11 cellular contexts compared by ENCODE assay signal in genomic region chr12:46401703-46402102, GRCh38. TPM values are rescaled to one million over a fixed set of nuclear protein-coding genes. Genes with fewer than 3 reads are reported as not detected.
DNase-seq lines count a peak whose midpoint lies in the region; ATAC-seq and TF ChIP-seq lines count a peak whose summit lies in the region.
"Had no signal": no experiment of that assay in that cellular context is flagged by ENCODE, and none has a peak within 500 bp of the region (broad histone marks: within the 10 kb centered on the region; RNA-seq: fewer than 3 reads in every experiment).

No MANE protein-coding gene starts in this region.

- TF ChIP-seq CTCF in DND-41 (IDR thresholded peaks at IDR 0.05; ENCODE audit: borderline replicate concordance, extremely low read depth, low read length, poor library complexity, severe bottlenecking) (peak; percentile 7), fibroblast of villous mesenchyme (IDR thresholded peaks at IDR 0.05; ENCODE audit: insufficient read depth, low read depth, low read length) (peak; percentile 54), ovary (IDR thresholded peaks at IDR 0.05) (peak in 2 of 3 donors; percentile 23 to 35)

- H3K36me3 ChIP-seq in DND-41 (ENCODE audit: insufficient read depth, low read length) (no peaks in the 10 kb centered on the region), ovary (no peaks in the 10 kb centered on the region)

- H3K27me3 ChIP-seq in DND-41 (ENCODE audit: insufficient read depth, low read length, poor library complexity) (no peaks in the 10 kb centered on the region), ovary (no peaks in the 10 kb centered on the region)

- H3K79me2 ChIP-seq in DND-41 (ENCODE audit: insufficient read depth, low read length) = no peaks in the 10 kb centered on the region

- ATAC-seq in DND-41 (ENCODE audit: insufficient read depth, low read depth) (no peak; the same call in 2 of the 3 replicates), HG02970 (IDR thresholded peaks at IDR 0.05; ENCODE audit: low FRiP score, unreplicated experiment) (no peak), GM21367 (IDR thresholded peaks at IDR 0.05; ENCODE audit: unreplicated experiment) (no peak)
- ATAC-seq in stimulated activated naive CD8-positive, alpha-beta T cell treated with anti-CD3 and anti-CD28 coated beads, Interleukin-15, Interleukin-2, amounts not matched to agents 100 U/mL and 50 U/mL, for 24 hours = no peak

- no peak for TF ChIP-seq EP300 in ovary (IDR thresholded peaks at IDR 0.05)

- no peak overlapping the region for H2AFZ ChIP-seq in DND-41 (ENCODE audit: low read depth, low read length)

- no peak for TF ChIP-seq POLR2A in ovary (IDR thresholded peaks at IDR 0.05)

- DNase-seq in DND-41 (peak; percentile 41), UCSD-AML1 (lab: John Stamatoyannopoulos, UW; ENCODE audit: unreplicated experiment) (peak; percentile 16), fibroblast of villous mesenchyme (ENCODE audit: low read depth) (peak; percentile 72), ovary (peak; percentile 46 to 70 (median 57)), NCI-H128 (lab: John Stamatoyannopoulos, UW; ENCODE audit: unreplicated experiment) (no peak)
- no peak for DNase-seq in stimulated activated naive CD8-positive, alpha-beta T cell treated with anti-CD3 and anti-CD28 coated beads, Interleukin-15, Interleukin-2, amounts not matched to agents 100 U/mL and 50 U/mL, for 24 hours
- DNase-seq: activated CD4-positive, alpha-beta memory T cell treated with anti-CD3 and anti-CD28 coated beads, Interleukin-2, amount 10 ng/mL, durations not matched to agents 7 days and 5 days; NCI-H187 had no signal

- no peak overlapping the region for H3K4me2 ChIP-seq in DND-41 (ENCODE audit: insufficient read depth, low read length)

- H3K4me3 ChIP-seq in DND-41 (ENCODE audit: low read depth in 1 of 2, low read length in 2 of 2) = no peak overlapping the region
- H3K4me3 ChIP-seq in fibroblast of villous mesenchyme (ENCODE audit: low read depth, low read length) = no peak overlapping the region
- H3K4me3 ChIP-seq in ovary = no peak overlapping the region

- H4K20me1 ChIP-seq in DND-41 (ENCODE audit: insufficient read depth, low read length) = no peaks in the 10 kb centered on the region

- no peak overlapping the region for H3K9ac ChIP-seq in DND-41 (ENCODE audit: low read depth, low read length)

- H3K9me3 ChIP-seq in DND-41 (ENCODE audit: insufficient read depth, low read length, severe bottlenecking) (no peaks in the 10 kb centered on the region), ovary (no peaks in the 10 kb centered on the region)
- H3K9me3 ChIP-seq: Caco-2 had no signal

- peaks cover 70% of the 10 kb centered on the region for H3K4me1 ChIP-seq in DND-41 (ENCODE audit: insufficient read depth, low read length)
- H3K4me1 ChIP-seq in ovary (ENCODE audit: insufficient read depth) = peaks cover 6% of the 10 kb centered on the region
- H3K4me1 ChIP-seq: Caco-2 had no signal

- intact Hi-C loops in ovary (cut with DNase I) = no loop called here

- peak overlapping the region; percentile 66 for H3K27ac ChIP-seq in DND-41 (ENCODE audit: low read length)
- no peak overlapping the region for H3K27ac ChIP-seq in ovary

- WGBS in ovary, 3 donors = 9 to 22% (median 18%) methylated on average over 4 of the region's 4 CpGs

RNA-seq across cellular contexts. Expression of gene SLC38A2, which starts 29.1 kb away (rescaled TPM):
- total RNA-seq in fibroblast of villous mesenchyme = 914 and 1,547 TPM in 2 replicates
- 100 to 1,000 TPM; 124 to 390 (median 248) TPM for total RNA-seq in ovary
- polyA plus RNA-seq in ovary = 100 to 1,000 TPM; 136 to 156 TPM

Comparison
In these comparisons a context has a peak if more than half of its experiments do, and no peak if none do; other contexts are left out.
1. DNase-seq: peak in DND-41 (single experiment), UCSD-AML1 (single experiment), fibroblast of villous mesenchyme (single experiment) and ovary (5 of 5); none in stimulated activated naive CD8-positive, alpha-beta T cell treated with anti-CD3 and anti-CD28 coated beads, Interleukin-15, Interleukin-2, amounts not matched to agents 100 U/mL and 50 U/mL, for 24 hours (single experiment) and NCI-H128 (single experiment).
2. Peak in every context shown above with its lines, with median percentiles within 50 percentile points of each other: CTCF ChIP-seq.